13 cellular contexts compared by ENCODE assay signal in the genomic region with DNA sequence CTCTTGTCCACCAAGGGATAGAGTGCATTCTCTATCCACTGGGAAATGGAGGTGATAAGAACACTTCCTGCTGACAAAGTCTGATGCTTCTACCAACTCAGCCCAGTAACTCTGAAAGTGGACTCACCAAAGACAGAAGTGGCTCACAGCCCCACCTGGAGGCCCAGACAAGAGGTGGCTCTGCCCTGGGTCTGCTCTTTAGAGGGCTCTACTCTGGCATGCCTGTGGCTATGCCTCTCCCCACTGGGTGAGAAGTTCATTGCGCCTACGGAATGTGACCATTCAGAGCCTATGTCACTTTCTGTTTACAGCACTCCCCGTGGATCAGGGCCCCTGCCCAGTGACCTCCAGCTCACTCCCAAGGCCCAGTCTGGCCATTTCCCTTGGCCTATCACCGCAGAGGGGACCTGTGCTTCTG. TPM values are rescaled to one million over a fixed set of nuclear protein-coding genes. Genes with fewer than 3 reads are reported as not detected.
DNase-seq lines count a peak whose midpoint lies in the region; ATAC-seq and TF ChIP-seq lines count a peak whose summit lies in the region.
"Had no signal": no experiment of that assay in that cellular context is flagged by ENCODE, and none has a peak within 500 bp of the region (broad histone marks: within the 10 kb centered on the region; RNA-seq: fewer than 3 reads in every experiment).

No MANE protein-coding gene starts in this region.

- POLR2A ChIA-PET in BJ (lab: Charles Lee): no interaction called here

- no peaks in the 10 kb centered on the region for H4K20me1 ChIP-seq in H9 (ENCODE audit: control insufficient read depth, insufficient read depth, insufficient read length)

- DNase-seq in BJ (ENCODE audit: low read depth) (no peak), H9 (peak; percentile 66), iPS-NIHi7 (ENCODE audit: extremely low spot score) (peak; percentile 51), NCI-H1105 treated with DMSO at 0.1 percent for 48 hours (lab: John Stamatoyannopoulos, UW) (no peak), T-helper 2 cell (no peak), middle frontal gyrus (ENCODE audit: extremely low spot score, low spot score) (no peak)
- DNase-seq: activated naive CD8-positive, alpha-beta T cell treated with anti-CD3 and anti-CD28 coated beads, Interleukin-2, amount 50 U/mL, for 24 hours; CD4-positive, alpha-beta T cell; T-helper 17 cell had no signal

- H3K4me3 ChIP-seq in BJ (ENCODE audit: low read depth, low read length) (no peak overlapping the region), WI38 (ENCODE audit: low read depth, low read length) (no peak overlapping the region)
- H3K4me3 ChIP-seq: smooth muscle cell had no signal

- no peak overlapping the region for H2BK12ac ChIP-seq in H9 (ENCODE audit: insufficient read length, low read depth, low read length)

- no peak overlapping the region for H4K8ac ChIP-seq in H9 (replicated peaks; ENCODE audit: insufficient read length, low read depth, low read length)

- no peak overlapping the region for H4K91ac ChIP-seq in H9 (ENCODE audit: insufficient read length, low read depth, low read length)

- H3K14ac ChIP-seq in H9 (ENCODE audit: insufficient read depth, low read length): no peak overlapping the region

- H3K4me1 Mint-ChIP-seq in H9: peaks cover 0 to 7% of the 10 kb centered on the region in 2 experiments; a peak in 1 of 4 replicates

- no peak overlapping the region for H3K27ac ChIP-seq in H9 (ENCODE audit: insufficient read length, low read depth, low read length)

- H3K27ac Mint-ChIP-seq in H9: no peak overlapping the region
- H3K27ac Mint-ChIP-seq: activated naive CD8-positive, alpha-beta T cell treated with anti-CD3 and anti-CD28 coated beads, Interleukin-2, amount 50 U/mL, for 24 hours; CD4-positive, alpha-beta T cell; natural killer cell treated with Interleukin-12 subunit alpha and Interleukin-12 subunit beta and Interleukin-15 and Interleukin-18, amount 100 ng/mL, for 72 hours; T-helper 17 cell had no signal

- no peaks in the 10 kb centered on the region for H3K4me1 ChIP-seq in H9 (ENCODE audit: insufficient read depth, low read length)

- no peak overlapping the region for H2BK15ac ChIP-seq in H9 (ENCODE audit: low read depth, low read length)

- H3K9ac ChIP-seq in H9 (ENCODE audit: extremely low read depth, insufficient read length, low read length): no peak overlapping the region

- CTCF ChIA-PET in BJ (lab: Yijun Ruan, JAX): interaction anchor here (1.2 kb wide), 1 partner anchor 95 kb away, joined by 3 read pairs; no protein-coding TSS in a partner anchor

- H4K5ac ChIP-seq in H9 (ENCODE audit: insufficient read length, low read depth, low read length): no peak overlapping the region

- no peak overlapping the region for H3K4ac ChIP-seq in H9 (ENCODE audit: low read depth, low read length)

- H3K36me3 Mint-ChIP-seq in H9 (ENCODE audit: insufficient read depth in 1 of 3, low read depth in 3 of 3): peaks cover 8 to 12% (median 8%) of the 10 kb centered on the region in 3 experiments
- H3K36me3 Mint-ChIP-seq: natural killer cell treated with Interleukin-12 subunit alpha and Interleukin-12 subunit beta and Interleukin-15 and Interleukin-18, amount 100 ng/mL, for 72 hours had no signal

- peak overlapping the region; percentile 11 for H3K18ac ChIP-seq in H9 (ENCODE audit: insufficient read length, low read depth, low read length)

- no CpG with 5 or more reads among the region's 4 CpGs for WGBS in H9 (ENCODE audit: extremely low coverage, insufficient read length, low lambda C conversion rate)

- no peak overlapping the region for H3K4me3 Mint-ChIP-seq in H9
- H3K4me3 Mint-ChIP-seq: activated naive CD8-positive, alpha-beta T cell treated with anti-CD3 and anti-CD28 coated beads, Interleukin-2, amount 50 U/mL, for 24 hours; CD4-positive, alpha-beta T cell; natural killer cell treated with Interleukin-12 subunit alpha and Interleukin-12 subunit beta and Interleukin-15 and Interleukin-18, amount 100 ng/mL, for 72 hours; T-helper 17 cell had no signal

- ATAC-seq in GM19035 (IDR thresholded peaks at IDR 0.05; ENCODE audit: unreplicated experiment): no peak
- ATAC-seq: activated naive CD8-positive, alpha-beta T cell treated with anti-CD3 and anti-CD28 coated beads, Interleukin-2, amount 50 U/mL, for 24 hours; natural killer cell treated with Interleukin-12 subunit alpha and Interleukin-12 subunit beta and Interleukin-15 and Interleukin-18, amount 100 ng/mL, for 72 hours; T-helper 17 cell had no signal

- no peaks in the 10 kb centered on the region for H3K36me3 ChIP-seq in BJ (ENCODE audit: control insufficient read depth, insufficient read depth, low read length)

- no peak overlapping the region for H2AFZ ChIP-seq in H9 (ENCODE audit: low read length)

- no peak overlapping the region for H2BK20ac ChIP-seq in H9 (ENCODE audit: low read depth, low read length, poor library complexity, severe bottlenecking)

- H3K9me3 Mint-ChIP-seq in H9: peaks cover 7 to 19% of the 10 kb centered on the region in 2 experiments; a peak in 4 of 5 replicates
- H3K9me3 Mint-ChIP-seq: activated naive CD8-positive, alpha-beta T cell treated with anti-CD3 and anti-CD28 coated beads, Interleukin-2, amount 50 U/mL, for 24 hours; CD4-positive, alpha-beta T cell had no signal

- H2BK5ac ChIP-seq in H9 (ENCODE audit: insufficient read length, low read length): no peak overlapping the region

- H3K79me2 ChIP-seq in H9 (ENCODE audit: insufficient read depth, low read length): no peaks in the 10 kb centered on the region

- no peak overlapping the region for H2AK5ac ChIP-seq in H9 (ENCODE audit: insufficient read length, low read length)

- 0 out of 2 replicates have a peak, but pooled peaks have one; percentile 21 for TF ChIP-seq CTCF in BJ (IDR thresholded peaks at IDR 0.05; ENCODE audit: insufficient read depth, low read depth, low read length)
- TF ChIP-seq CTCF in H9 (conservative IDR thresholded peaks at IDR 0.05): peak; percentile 57
- TF ChIP-seq CTCF in WI38 (IDR thresholded peaks at IDR 0.05; ENCODE audit: low read depth, low read length): peak; percentile 21; the same call in 1 of the 2 replicates

- H3K23me2 ChIP-seq in H9 (ENCODE audit: insufficient read length, low read depth, low read length, poor library complexity, severe bottlenecking): no peaks in the 10 kb centered on the region

- H3K4me2 ChIP-seq in H9 (ENCODE audit: insufficient read depth, insufficient read length, low read length): no peak overlapping the region
- H3K4me2 ChIP-seq: smooth muscle cell had no signal

- no peaks in the 10 kb centered on the region for H3K9me3 ChIP-seq in H9 (ENCODE audit: control insufficient read depth, low read depth, low read length)

- H2BK120ac ChIP-seq in H9 (ENCODE audit: low read depth, low read length, poor library complexity, severe bottlenecking): no peak overlapping the region

- H3K79me1 ChIP-seq in H9 (ENCODE audit: insufficient read depth, low read depth, low read length, poor library complexity, severe bottlenecking): no peaks in the 10 kb centered on the region

- no peak overlapping the region for H3K56ac ChIP-seq in H9 (ENCODE audit: insufficient read length, low read depth, low read length)

- H3K27me3 ChIP-seq in BJ (ENCODE audit: control insufficient read depth, insufficient read depth, low read length): no peaks in the 10 kb centered on the region
- no peaks in the 10 kb centered on the region for H3K27me3 ChIP-seq in H9 (ENCODE audit: insufficient read depth, low read length)

- no peak overlapping the region for H3K23ac ChIP-seq in H9 (ENCODE audit: insufficient read length, low read depth, low read length)

- no peak overlapping the region for H3T11ph ChIP-seq in H9 (ENCODE audit: low read length)

- no peaks in the 10 kb centered on the region for H3K27me3 Mint-ChIP-seq in H9 (ENCODE audit: low read depth)

RNA-seq across cellular contexts. Expression of a gene that starts 13.5 kb away (rescaled TPM):
- 0.47 and 0.69 TPM in 2 replicates for polyA plus RNA-seq in BJ (2011; rRNA removed)
- 0.62 and 1.3 TPM in 2 replicates for polyA minus RNA-seq in BJ (2011; rRNA and poly(A)+ RNA removed)
- total RNA-seq in H9 (2021): 1.4 and 1.6 TPM in 2 replicates

Comparison
In these comparisons a context has a peak if more than half of its experiments do, and no peak if none do; other contexts are left out.
1. DNase-seq: peak in H9 (single experiment) and iPS-NIHi7 (single experiment); none in BJ (single experiment), NCI-H1105 treated with DMSO at 0.1 percent for 48 hours (single experiment), T-helper 2 cell (0 of 5) and middle frontal gyrus (single experiment).
2. Peak in every context shown above with its lines, with median percentiles within 50 percentile points of each other: CTCF ChIP-seq.